27 cellular contexts compared by ENCODE assay signal in genomic region chr17:14057591-14057990, GRCh38. TPM values are rescaled to one million over a fixed set of nuclear protein-coding genes. Genes with fewer than 3 reads are reported as not detected.
A peak's percentile ranks its signal among the peaks of the same experiment; 100 is the strongest.
DNase-seq lines count a peak whose midpoint lies in the region; FAIRE-seq and TF ChIP-seq lines count a peak whose summit lies in the region.
"Had no signal": no experiment of that assay in that cellular context is flagged by ENCODE, and none has a peak within 500 bp of the region (broad histone marks: within the 10 kb centered on the region; RNA-seq: fewer than 3 reads in every experiment).

No MANE protein-coding gene starts in this region.

- H3K4me1 Mint-ChIP-seq in astrocyte (ENCODE audit: low read depth, unreplicated experiment), result peaks cover 21% of the 10 kb centered on the region

- FAIRE-seq in astrocyte (lab: Jason Lieb, UNC), result no peak
- FAIRE-seq in GM19239 (lab: Jason Lieb, UNC), result no peak
- FAIRE-seq: GM12892, HepG2, K562 had no signal

- no peak overlapping the region for H3K4me3 Mint-ChIP-seq in astrocyte (ENCODE audit: unreplicated experiment)

- H3K9me3 Mint-ChIP-seq in astrocyte (ENCODE audit: unreplicated experiment), result peaks cover 4% of the 10 kb centered on the region

- H2AFZ ChIP-seq in astrocyte (ENCODE audit: low read depth, low read length), result no peak overlapping the region

- H3K4me3 ChIP-seq in AG10803 (ENCODE audit: low read length), result no peak overlapping the region
- H3K4me3 ChIP-seq in astrocyte (ENCODE audit: insufficient read depth, low read depth, low read length), result no peak overlapping the region
- H3K4me3 ChIP-seq in fibroblast of pulmonary artery (replicated peaks; ENCODE audit: low read depth, low read length), result no peak overlapping the region
- H3K4me3 ChIP-seq: HAP-1, K562 had no signal

- H3K9ac ChIP-seq in astrocyte (ENCODE audit: low read length), result no peak overlapping the region

- peak overlapping the region; percentile 42 for H3K27ac Mint-ChIP-seq in astrocyte (ENCODE audit: unreplicated experiment)

- no peaks in the 10 kb centered on the region for H3K27me3 Mint-ChIP-seq in astrocyte (ENCODE audit: low read depth, unreplicated experiment)

- no peak overlapping the region for H3K27ac ChIP-seq in astrocyte (ENCODE audit: low read depth, low read length)

- peaks cover 7% of the 10 kb centered on the region for H3K36me3 Mint-ChIP-seq in astrocyte (ENCODE audit: low read depth, unreplicated experiment)

- peaks cover 12% of the 10 kb centered on the region for H4K20me1 ChIP-seq in astrocyte (ENCODE audit: insufficient read depth, low read length)

- no peaks in the 10 kb centered on the region for H3K36me3 ChIP-seq in astrocyte (ENCODE audit: insufficient read depth, low read length)
- H3K36me3 ChIP-seq: HAP-1 had no signal

- TF ChIP-seq CTCF in AG10803 (conservative IDR thresholded peaks at IDR 0.05; ENCODE audit: low read length) (no peak), astrocyte (IDR thresholded peaks at IDR 0.05; ENCODE audit: insufficient read depth, low read depth, low read length) (no peak), fibroblast of pulmonary artery (IDR thresholded peaks at IDR 0.05; ENCODE audit: low read length, missing control alignments) (no peak), GM20000 (IDR thresholded peaks at IDR 0.05; ENCODE audit: extremely low read depth, missing control alignments) (no peak)

- H3K27me3 ChIP-seq in astrocyte (ENCODE audit: insufficient read depth, low read length), result no peaks in the 10 kb centered on the region

- DNase-seq in AG10803 (ENCODE audit: low read depth) (peak; percentile 32), OCI-M1 (lab: John Stamatoyannopoulos, UW) (peak; percentile 39), astrocyte (ENCODE audit: low read depth) (peak; percentile 44), fibroblast of pulmonary artery (ENCODE audit: low read depth) (peak; percentile 31), midbrain (lab: John Stamatoyannopoulos, UW) (no peak), GM20000 (ENCODE audit: low spot score) (no peak), GM19239 (ENCODE audit: insufficient read length, low spot score) (no peak), glomerular visceral epithelial cell (ENCODE audit: extremely low spot score) (no peak)
- DNase-seq: 8988T, ACHN, Calu3, DMS79 treated with DMSO at 0.1 percent for 48 hours, GOT3, Kasumi-1, MV-4-11, NCI-H1105, NCI-H1436 treated with DMSO at 0.1 percent for 48 hours, NCI-H1930, NCI-H2107, NCI-H446, NCI-H524 treated with DMSO at 0.1 percent for 48 hours, NCI-H774, PC-3 had no signal

- peaks cover 14% of the 10 kb centered on the region for H3K4me1 ChIP-seq in astrocyte (ENCODE audit: insufficient read depth, low read length)
- H3K4me1 ChIP-seq: HAP-1 had no signal

- H3K9me3 ChIP-seq in astrocyte (ENCODE audit: insufficient read depth, low read depth, low read length), result no peaks in the 10 kb centered on the region
- H3K9me3 ChIP-seq: HAP-1 had no signal

- H3K79me2 ChIP-seq in astrocyte (ENCODE audit: insufficient read depth, low read length), result peaks cover 12% of the 10 kb centered on the region

- no peak overlapping the region for H3K4me2 ChIP-seq in astrocyte (ENCODE audit: low read length)

RNA-seq across cellular contexts. Expression of gene COX10, which starts 11.7 kb away (rescaled TPM):
- total RNA-seq in astrocyte, result 16.2 and 16.4 TPM in 2 replicates

Comparison
In these comparisons a context has a peak if more than half of its experiments do, and no peak if none do; other contexts are left out.
1. DNase-seq: peak in AG10803 (single experiment), OCI-M1 (single experiment), astrocyte (single experiment) and fibroblast of pulmonary artery (single experiment); none in midbrain (single experiment), GM20000 (single experiment), GM19239 (single experiment) and glomerular visceral epithelial cell (single experiment).